In the genomic region with DNA sequence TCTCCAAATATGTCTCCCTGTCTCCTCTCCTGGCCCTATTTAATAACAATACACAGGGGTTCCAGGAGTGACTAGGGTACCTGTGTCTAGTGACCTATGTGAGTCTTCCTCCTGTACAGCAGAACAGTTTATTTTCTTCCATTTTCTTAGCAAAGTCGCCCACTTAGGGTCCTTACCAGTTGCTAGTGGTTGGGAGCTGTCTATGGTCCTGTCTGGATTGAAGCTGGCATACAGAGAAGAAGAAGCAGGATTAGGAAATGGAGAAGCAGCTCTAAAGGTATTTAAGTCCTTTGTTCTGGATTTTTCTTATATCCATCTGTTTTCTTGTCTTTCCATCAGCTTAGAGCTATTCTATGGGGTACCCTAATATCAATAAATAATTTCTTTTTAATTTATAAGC, we compare ENCODE assay signal across 2 cellular contexts.
TF ChIP-seq lines count a peak whose summit lies in the region.

No MANE protein-coding gene starts in this region.

TF ChIP-seq in A549, 52 proteins besides CTCF, POLR2A, EP300 and RAD21 (continued from another document):
- TF ChIP-seq, protein P1, sequence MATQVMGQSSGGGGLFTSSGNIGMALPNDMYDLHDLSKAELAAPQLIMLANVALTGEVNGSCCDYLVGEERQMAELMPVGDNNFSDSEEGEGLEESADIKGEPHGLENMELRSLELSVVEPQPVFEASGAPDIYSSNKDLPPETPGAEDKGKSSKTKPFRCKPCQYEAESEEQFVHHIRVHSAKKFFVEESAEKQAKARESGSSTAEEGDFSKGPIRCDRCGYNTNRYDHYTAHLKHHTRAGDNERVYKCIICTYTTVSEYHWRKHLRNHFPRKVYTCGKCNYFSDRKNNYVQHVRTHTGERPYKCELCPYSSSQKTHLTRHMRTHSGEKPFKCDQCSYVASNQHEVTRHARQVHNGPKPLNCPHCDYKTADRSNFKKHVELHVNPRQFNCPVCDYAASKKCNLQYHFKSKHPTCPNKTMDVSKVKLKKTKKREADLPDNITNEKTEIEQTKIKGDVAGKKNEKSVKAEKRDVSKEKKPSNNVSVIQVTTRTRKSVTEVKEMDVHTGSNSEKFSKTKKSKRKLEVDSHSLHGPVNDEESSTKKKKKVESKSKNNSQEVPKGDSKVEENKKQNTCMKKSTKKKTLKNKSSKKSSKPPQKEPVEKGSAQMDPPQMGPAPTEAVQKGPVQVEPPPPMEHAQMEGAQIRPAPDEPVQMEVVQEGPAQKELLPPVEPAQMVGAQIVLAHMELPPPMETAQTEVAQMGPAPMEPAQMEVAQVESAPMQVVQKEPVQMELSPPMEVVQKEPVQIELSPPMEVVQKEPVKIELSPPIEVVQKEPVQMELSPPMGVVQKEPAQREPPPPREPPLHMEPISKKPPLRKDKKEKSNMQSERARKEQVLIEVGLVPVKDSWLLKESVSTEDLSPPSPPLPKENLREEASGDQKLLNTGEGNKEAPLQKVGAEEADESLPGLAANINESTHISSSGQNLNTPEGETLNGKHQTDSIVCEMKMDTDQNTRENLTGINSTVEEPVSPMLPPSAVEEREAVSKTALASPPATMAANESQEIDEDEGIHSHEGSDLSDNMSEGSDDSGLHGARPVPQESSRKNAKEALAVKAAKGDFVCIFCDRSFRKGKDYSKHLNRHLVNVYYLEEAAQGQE (IDR thresholded peaks at IDR 0.05), result peak; percentile 87

TF ChIP-seq in GM12878, 131 proteins besides CTCF, POLR2A, EP300 and RAD21 (continued from another document):
- TF ChIP-seq, protein P2, sequence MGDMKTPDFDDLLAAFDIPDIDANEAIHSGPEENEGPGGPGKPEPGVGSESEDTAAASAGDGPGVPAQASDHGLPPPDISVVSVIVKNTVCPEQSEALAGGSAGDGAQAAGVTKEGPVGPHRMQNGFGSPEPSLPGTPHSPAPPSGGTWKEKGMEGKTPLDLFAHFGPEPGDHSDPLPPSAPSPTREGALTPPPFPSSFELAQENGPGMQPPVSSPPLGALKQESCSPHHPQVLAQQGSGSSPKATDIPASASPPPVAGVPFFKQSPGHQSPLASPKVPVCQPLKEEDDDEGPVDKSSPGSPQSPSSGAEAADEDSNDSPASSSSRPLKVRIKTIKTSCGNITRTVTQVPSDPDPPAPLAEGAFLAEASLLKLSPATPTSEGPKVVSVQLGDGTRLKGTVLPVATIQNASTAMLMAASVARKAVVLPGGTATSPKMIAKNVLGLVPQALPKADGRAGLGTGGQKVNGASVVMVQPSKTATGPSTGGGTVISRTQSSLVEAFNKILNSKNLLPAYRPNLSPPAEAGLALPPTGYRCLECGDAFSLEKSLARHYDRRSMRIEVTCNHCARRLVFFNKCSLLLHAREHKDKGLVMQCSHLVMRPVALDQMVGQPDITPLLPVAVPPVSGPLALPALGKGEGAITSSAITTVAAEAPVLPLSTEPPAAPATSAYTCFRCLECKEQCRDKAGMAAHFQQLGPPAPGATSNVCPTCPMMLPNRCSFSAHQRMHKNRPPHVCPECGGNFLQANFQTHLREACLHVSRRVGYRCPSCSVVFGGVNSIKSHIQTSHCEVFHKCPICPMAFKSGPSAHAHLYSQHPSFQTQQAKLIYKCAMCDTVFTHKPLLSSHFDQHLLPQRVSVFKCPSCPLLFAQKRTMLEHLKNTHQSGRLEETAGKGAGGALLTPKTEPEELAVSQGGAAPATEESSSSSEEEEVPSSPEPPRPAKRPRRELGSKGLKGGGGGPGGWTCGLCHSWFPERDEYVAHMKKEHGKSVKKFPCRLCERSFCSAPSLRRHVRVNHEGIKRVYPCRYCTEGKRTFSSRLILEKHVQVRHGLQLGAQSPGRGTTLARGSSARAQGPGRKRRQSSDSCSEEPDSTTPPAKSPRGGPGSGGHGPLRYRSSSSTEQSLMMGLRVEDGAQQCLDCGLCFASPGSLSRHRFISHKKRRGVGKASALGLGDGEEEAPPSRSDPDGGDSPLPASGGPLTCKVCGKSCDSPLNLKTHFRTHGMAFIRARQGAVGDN (IDR thresholded peaks at IDR 0.05), result no peak
- TF ChIP-seq EED (IDR thresholded peaks at IDR 0.05; ENCODE audit: low read depth) (no peak), MTA3 (IDR thresholded peaks at IDR 0.05; ENCODE audit: borderline replicate concordance, low read length) (no peak)
- TF ChIP-seq, protein P1 (IDR thresholded peaks at IDR 0.05; ENCODE audit: low read depth, low read length), result peak; percentile 69
- TF ChIP-seq, protein P3, sequence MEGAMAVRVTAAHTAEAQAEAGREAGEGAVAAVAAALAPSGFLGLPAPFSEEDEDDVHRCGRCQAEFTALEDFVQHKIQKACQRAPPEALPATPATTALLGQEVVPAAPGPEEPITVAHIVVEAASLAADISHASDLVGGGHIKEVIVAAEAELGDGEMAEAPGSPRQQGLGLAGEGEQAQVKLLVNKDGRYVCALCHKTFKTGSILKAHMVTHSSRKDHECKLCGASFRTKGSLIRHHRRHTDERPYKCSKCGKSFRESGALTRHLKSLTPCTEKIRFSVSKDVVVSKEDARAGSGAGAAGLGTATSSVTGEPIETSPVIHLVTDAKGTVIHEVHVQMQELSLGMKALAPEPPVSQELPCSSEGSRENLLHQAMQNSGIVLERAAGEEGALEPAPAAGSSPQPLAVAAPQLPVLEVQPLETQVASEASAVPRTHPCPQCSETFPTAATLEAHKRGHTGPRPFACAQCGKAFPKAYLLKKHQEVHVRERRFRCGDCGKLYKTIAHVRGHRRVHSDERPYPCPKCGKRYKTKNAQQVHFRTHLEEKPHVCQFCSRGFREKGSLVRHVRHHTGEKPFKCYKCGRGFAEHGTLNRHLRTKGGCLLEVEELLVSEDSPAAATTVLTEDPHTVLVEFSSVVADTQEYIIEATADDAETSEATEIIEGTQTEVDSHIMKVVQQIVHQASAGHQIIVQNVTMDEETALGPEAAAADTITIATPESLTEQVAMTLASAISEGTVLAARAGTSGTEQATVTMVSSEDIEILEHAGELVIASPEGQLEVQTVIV (IDR thresholded peaks at IDR 0.05; ENCODE audit: borderline replicate concordance, partially characterized antibody), result no peak
